Comparison of ENCODE assay signal across 33 cellular contexts in the genomic region with DNA sequence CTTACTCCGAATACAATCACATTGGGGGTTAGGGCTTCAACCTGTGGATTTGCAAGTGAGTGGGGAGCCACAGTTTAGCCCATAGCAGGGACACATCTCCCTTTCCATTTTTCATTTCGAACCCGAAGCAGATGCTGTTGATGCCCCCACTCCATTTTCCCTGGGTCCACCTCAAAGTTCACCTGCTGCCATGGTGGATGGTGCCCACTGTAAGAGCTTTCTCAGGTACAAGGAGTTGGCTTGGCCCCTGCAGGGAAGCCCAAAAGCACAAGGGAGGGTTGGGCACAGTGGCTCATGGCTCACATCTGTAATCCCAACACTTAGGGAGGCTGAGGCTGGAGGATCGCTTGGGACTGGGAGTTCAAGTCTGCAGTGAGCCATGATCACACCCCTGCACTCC. TPM values are rescaled to one million over a fixed set of nuclear protein-coding genes. Genes with fewer than 3 reads are reported as not detected.
"Had no signal": no experiment of that assay in that cellular context is flagged by ENCODE, and none has a peak within 500 bp of the region (broad histone marks: within the 10 kb centered on the region; RNA-seq: fewer than 3 reads in every experiment).

No MANE protein-coding gene starts in this region.

- H3K9me3 ChIP-seq: neutrophil, pancreas, psoas muscle, spleen, suprapubic skin, testis, thyroid gland, tibial nerve, upper lobe of left lung, vagina had no signal

- H3K4me3 Mint-ChIP-seq: naive B cell; natural killer cell treated with Interleukin-12 subunit alpha and Interleukin-12 subunit beta and Interleukin-15 and Interleukin-18, amount 100 ng/mL, for 72 hours; stimulated activated memory B cell treated with anti-CD40 and anti-IgM and Interleukin-4, amounts not matched to agents 10 μg/mL and 1 μg/mL and 100 μg/mL, for 72 hours; stimulated activated naive CD8-positive, alpha-beta T cell treated with anti-CD3 and anti-CD28 coated beads, Interleukin-15, amount 100 ng/mL, for 72 hours had no signal

- H3K9me3 Mint-ChIP-seq: naive B cell; naive thymus-derived CD8-positive, alpha-beta T cell; natural killer cell treated with Interleukin-12 subunit alpha and Interleukin-12 subunit beta and Interleukin-15 and Interleukin-18, amount 100 ng/mL, for 72 hours; stimulated activated memory B cell treated with anti-CD40 and anti-IgM and Interleukin-4, amounts not matched to agents 10 μg/mL and 1 μg/mL and 100 μg/mL, for 72 hours; stimulated activated naive CD8-positive, alpha-beta T cell treated with anti-CD3 and anti-CD28 coated beads, Interleukin-15, amount 100 ng/mL, for 72 hours had no signal

- DNase-seq: naive B cell; naive thymus-derived CD8-positive, alpha-beta T cell; nucleus accumbens; pancreas; psoas muscle; spleen; stimulated activated CD4-positive, alpha-beta T cell treated with anti-CD3 and anti-CD28 coated beads, Interleukin-12 subunit alpha, Interleukin-12 subunit beta, amount 100 ng/mL, for 4 hours; stimulated activated CD4-positive, alpha-beta T cell treated with anti-CD3 and anti-CD28 coated beads, Interleukin-1b, Interleukin-23, amount 100 ng/mL, for 48 hours; stimulated activated CD4-positive, alpha-beta T cell treated with anti-CD3 and anti-CD28 coated beads, Interleukin-4, amount 100 ng/mL, for 1 hour; stimulated activated CD4-positive, alpha-beta T cell treated with anti-CD3 and anti-CD28 coated beads, Interleukin-4, amount 100 ng/mL, for 4 hours; stimulated activated CD8-positive, alpha-beta memory T cell treated with anti-CD3 and anti-CD28 coated beads, Interleukin-4, amount 100 ng/mL, for 48 hours; stimulated activated naive CD4-positive, alpha-beta T cell; stimulated activated naive CD8-positive, alpha-beta T cell treated with anti-CD3 and anti-CD28 coated beads, Interleukin-15, amount 100 ng/mL, for 72 hours; stimulated activated naive CD8-positive, alpha-beta T cell treated with anti-CD3 and anti-CD28 coated beads, Interleukin-15, Interleukin-2, amounts not matched to agents 100 U/mL and 50 U/mL, for 24 hours; substantia nigra; testis; thyroid gland; trophoblast cell; upper lobe of left lung had no signal

- ATAC-seq: naive thymus-derived CD8-positive, alpha-beta T cell; natural killer cell treated with Interleukin-12 subunit alpha and Interleukin-12 subunit beta and Interleukin-15 and Interleukin-18, amount 100 ng/mL, for 72 hours; pancreas; psoas muscle; right cardiac atrium; sciatic nerve; stimulated activated memory B cell treated with anti-CD40 and anti-IgM and Interleukin-4, amounts not matched to agents 10 μg/mL and 1 μg/mL and 100 μg/mL, for 72 hours; stimulated activated naive CD8-positive, alpha-beta T cell treated with anti-CD3 and anti-CD28 coated beads, Interleukin-15, amount 100 ng/mL, for 72 hours; stimulated activated naive CD8-positive, alpha-beta T cell treated with anti-CD3 and anti-CD28 coated beads, Interleukin-15, Interleukin-2, amounts not matched to agents 100 U/mL and 50 U/mL, for 24 hours had no signal

- H3K36me3 Mint-ChIP-seq: naive B cell; natural killer cell treated with Interleukin-12 subunit alpha and Interleukin-12 subunit beta and Interleukin-15 and Interleukin-18, amount 100 ng/mL, for 72 hours; stimulated activated memory B cell treated with anti-CD40 and anti-IgM and Interleukin-4, amounts not matched to agents 10 μg/mL and 1 μg/mL and 100 μg/mL, for 72 hours had no signal

- H3K27ac Mint-ChIP-seq: natural killer cell treated with Interleukin-12 subunit alpha and Interleukin-12 subunit beta and Interleukin-15 and Interleukin-18, amount 100 ng/mL, for 72 hours; stimulated activated memory B cell treated with anti-CD40 and anti-IgM and Interleukin-4, amounts not matched to agents 10 μg/mL and 1 μg/mL and 100 μg/mL, for 72 hours; stimulated activated naive CD8-positive, alpha-beta T cell treated with anti-CD3 and anti-CD28 coated beads, Interleukin-15, amount 100 ng/mL, for 72 hours had no signal

- H3K27me3 Mint-ChIP-seq: stimulated activated memory B cell treated with anti-CD40 and anti-IgM and Interleukin-4, amounts not matched to agents 10 μg/mL and 1 μg/mL and 100 μg/mL, for 72 hours; stimulated activated naive CD8-positive, alpha-beta T cell treated with anti-CD3 and anti-CD28 coated beads, Interleukin-15, amount 100 ng/mL, for 72 hours had no signal

- H3K36me3 ChIP-seq: neutrophil, pancreas, thyroid gland, vagina had no signal

- H3K4me1 ChIP-seq: pancreas, testis had no signal

- FAIRE-seq: pancreas, urothelium cell line had no signal

- H3K27me3 ChIP-seq: neutrophil, pancreas, spleen, suprapubic skin, testis, thyroid gland, tibial nerve, upper lobe of left lung, vagina had no signal

- H3K27ac ChIP-seq: neutrophil, pancreas, psoas muscle, skin epidermis, spleen, suprapubic skin, testis, thyroid gland, tibial nerve, upper lobe of left lung, vagina had no signal

- H3K4me2 ChIP-seq: smooth muscle cell had no signal

- H3K4me3 ChIP-seq: pancreas, psoas muscle, skin epidermis, smooth muscle cell, spleen, suprapubic skin, testis, thyroid gland, tibial nerve, upper lobe of left lung, vagina had no signal

RNA-seq across cellular contexts. Expression of a gene that starts 51.8 kb away (rescaled TPM):
- total RNA-seq: osteocyte, renal cortical epithelial cell, smooth muscle cell had no signal
- polyA plus RNA-seq: neural cell, smooth muscle cell had no signal
